1 cellular context compared by ENCODE assay signal in the genomic region with DNA sequence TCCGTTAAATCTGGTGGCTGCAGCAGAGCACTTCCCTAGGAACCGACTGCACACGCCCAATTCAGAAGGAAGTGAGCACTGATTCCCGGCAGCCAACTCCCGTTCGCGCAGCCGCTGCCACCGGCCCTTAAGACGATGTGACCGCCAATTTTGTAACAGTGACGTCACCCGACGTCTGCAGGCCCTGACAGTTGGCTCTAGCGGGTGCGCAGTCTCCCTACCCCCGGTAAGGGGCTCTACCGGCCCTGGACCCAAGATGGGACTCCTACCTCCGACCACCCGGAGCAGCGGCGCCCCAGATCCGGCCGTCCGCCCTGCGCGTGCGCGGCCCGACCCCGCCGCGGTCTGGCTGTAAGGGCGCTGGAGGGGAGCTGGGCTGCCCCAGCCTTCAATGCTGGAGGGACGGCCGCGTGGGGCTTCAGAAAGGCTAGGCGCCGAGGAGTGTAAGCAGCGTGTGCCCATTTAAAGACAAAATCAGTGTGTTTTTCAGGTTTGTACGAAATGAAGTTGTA.
TF ChIP-seq lines count a peak whose summit lies in the region.

No MANE protein-coding gene starts in this region.

TF ChIP-seq in K562, 482 proteins besides CTCF, POLR2A, EP300 and RAD21 (continued from another document):
- no peak for TF ChIP-seq MTA3 (IDR thresholded peaks at IDR 0.05; ENCODE audit: borderline replicate concordance)
- no peak for TF ChIP-seq ZNF239 (CRISPR knock-in tag; IDR thresholded peaks at IDR 0.05)
- no peak for TF ChIP-seq C11orf30 (IDR thresholded peaks at IDR 0.05; ENCODE audit: low read depth)
- TF ChIP-seq ZNF766 (CRISPR knock-in tag; conservative IDR thresholded peaks at IDR 0.05): no peak
- peak; percentile 56 for TF ChIP-seq POLR2G (IDR thresholded peaks at IDR 0.05; ENCODE audit: low read depth, low read length)
- no peak for TF ChIP-seq ZNF644 (tag; IDR thresholded peaks at IDR 0.05; ENCODE audit: low read depth)
- TF ChIP-seq HNRNPLL (IDR thresholded peaks at IDR 0.05; ENCODE audit: low read depth, low read length, poor library complexity, severe bottlenecking): no peak
- no peak for TF ChIP-seq XRCC3 (IDR thresholded peaks at IDR 0.05)
- TF ChIP-seq RBFOX2 (IDR thresholded peaks at IDR 0.05; ENCODE audit: low read depth, low read length): peak; percentile 37; the same call in 1 of the 2 replicates
- no peak for TF ChIP-seq RBM17 (IDR thresholded peaks at IDR 0.05; ENCODE audit: borderline replicate concordance, low read depth, low read length)
- no peak for TF ChIP-seq ZNF830 (CRISPR knock-in tag; IDR thresholded peaks at IDR 0.05)
- TF ChIP-seq YY1 (IDR thresholded peaks at IDR 0.05; ENCODE audit: borderline replicate concordance in 1 of 3, control insufficient read depth in 1 of 3, extremely low read depth in 1 of 3, insufficient read depth in 3 of 3, insufficient read length in 1 of 3, insufficient replicate concordance in 2 of 3, low read depth in 1 of 3, low read length in 2 of 3): no peak
- TF ChIP-seq NFXL1 (CRISPR knock-in tag; IDR thresholded peaks at IDR 0.05): no peak
- TF ChIP-seq KDM2B (CRISPR knock-in tag; IDR thresholded peaks at IDR 0.05): no peak
- no peak for TF ChIP-seq FOS (IDR thresholded peaks at IDR 0.05; ENCODE audit: extremely low read depth, insufficient read length)
- TF ChIP-seq ZC3H8 (IDR thresholded peaks at IDR 0.05): no peak
- TF ChIP-seq SIRT6 (IDR thresholded peaks at IDR 0.05; ENCODE audit: low read depth, low read length): no peak
